ENCODE assay signal across 31 cellular contexts in genomic region chr15:55770261-55770660, GRCh38. TPM values are rescaled to one million over a fixed set of nuclear protein-coding genes. Genes with fewer than 3 reads are reported as not detected.
A peak's percentile ranks its signal among the peaks of the same experiment; 100 is the strongest.
DNase-seq lines count a peak whose midpoint lies in the region; ATAC-seq and TF ChIP-seq lines count a peak whose summit lies in the region.
"Had no signal": no experiment of that assay in that cellular context is flagged by ENCODE, and none has a peak within 500 bp of the region (broad histone marks: within the 10 kb centered on the region; RNA-seq: fewer than 3 reads in every experiment).

No MANE protein-coding gene starts in this region.

- no peaks in the 10 kb centered on the region for H3K4me1 Mint-ChIP-seq in stimulated activated memory B cell treated with anti-CD40 and anti-IgM and Interleukin-4, amounts not matched to agents 10 μg/mL and 1 μg/mL and 100 μg/mL, for 72 hours
- H3K4me1 Mint-ChIP-seq: activated naive CD4-positive, alpha-beta T cell treated with anti-CD3 and anti-CD28 coated beads, Interleukin-2, amount 50 U/mL, for 24 hours had no signal

- intact Hi-C loops in right lobe of liver (cut with DNase I), result no loop called here

- no peak overlapping the region for H3K27ac Mint-ChIP-seq in stimulated activated memory B cell treated with anti-CD40 and anti-IgM and Interleukin-4, amounts not matched to agents 10 μg/mL and 1 μg/mL and 100 μg/mL, for 72 hours
- H3K27ac Mint-ChIP-seq: activated naive CD4-positive, alpha-beta T cell treated with anti-CD3 and anti-CD28 coated beads, Interleukin-2, amount 50 U/mL, for 24 hours; H9; stimulated activated naive CD8-positive, alpha-beta T cell treated with anti-CD3 and anti-CD28 coated beads, Interleukin-15, amount 100 ng/mL, for 72 hours; T-cell had no signal

- H3K27ac ChIP-seq in ACC112 (ENCODE audit: low read depth, low read length) (no peak overlapping the region), right lobe of liver (no peak overlapping the region)
- H3K27ac ChIP-seq: BLaER1 treated with 17β-estradiol and CSF1 and Interleukin-3, amounts not matched to agents 10 nM and 100 nM; brain microvascular endothelial cell; dorsolateral prefrontal cortex; esophagus muscularis mucosa; parathyroid adenoma; Peyer's patch; thoracic aorta; WERI-Rb-1 had no signal

- H3K36me3 ChIP-seq in ACC112 (ENCODE audit: insufficient read depth, low read length) (no peaks in the 10 kb centered on the region), right lobe of liver (no peaks in the 10 kb centered on the region)
- H3K36me3 ChIP-seq: BLaER1 treated with 17β-estradiol and CSF1 and Interleukin-3, amounts not matched to agents 10 nM and 100 nM; brain microvascular endothelial cell; esophagus muscularis mucosa; Peyer's patch; thoracic aorta; WERI-Rb-1 had no signal

- H3K27me3 Mint-ChIP-seq in stimulated activated memory B cell treated with anti-CD40 and anti-IgM and Interleukin-4, amounts not matched to agents 10 μg/mL and 1 μg/mL and 100 μg/mL, for 72 hours, result peaks cover 23% of the 10 kb centered on the region
- H3K27me3 Mint-ChIP-seq: activated naive CD4-positive, alpha-beta T cell treated with anti-CD3 and anti-CD28 coated beads, Interleukin-2, amount 50 U/mL, for 24 hours had no signal

- no peaks in the 10 kb centered on the region for H3K36me3 Mint-ChIP-seq in stimulated activated memory B cell treated with anti-CD40 and anti-IgM and Interleukin-4, amounts not matched to agents 10 μg/mL and 1 μg/mL and 100 μg/mL, for 72 hours
- H3K36me3 Mint-ChIP-seq: activated naive CD4-positive, alpha-beta T cell treated with anti-CD3 and anti-CD28 coated beads, Interleukin-2, amount 50 U/mL, for 24 hours; T-cell had no signal

- no peaks in the 10 kb centered on the region for H3K9me3 Mint-ChIP-seq in stimulated activated memory B cell treated with anti-CD40 and anti-IgM and Interleukin-4, amounts not matched to agents 10 μg/mL and 1 μg/mL and 100 μg/mL, for 72 hours
- H3K9me3 Mint-ChIP-seq: activated naive CD4-positive, alpha-beta T cell treated with anti-CD3 and anti-CD28 coated beads, Interleukin-2, amount 50 U/mL, for 24 hours; H9; stimulated activated naive CD8-positive, alpha-beta T cell treated with anti-CD3 and anti-CD28 coated beads, Interleukin-15, amount 100 ng/mL, for 72 hours; T-cell had no signal

- ATAC-seq in right lobe of liver, result no peak
- ATAC-seq in stimulated activated memory B cell treated with anti-CD40 and anti-IgM and Interleukin-4, amounts not matched to agents 10 μg/mL and 1 μg/mL and 100 μg/mL, for 72 hours, result no peak
- ATAC-seq: HepG2; left lobe of liver; stimulated activated naive CD8-positive, alpha-beta T cell treated with anti-CD3 and anti-CD28 coated beads, Interleukin-15, amount 100 ng/mL, for 72 hours; T-cell had no signal

- TF ChIP-seq POLR2A in right lobe of liver (IDR thresholded peaks at IDR 0.05), result no peak

- DNase-seq in DMS 273 (lab: John Stamatoyannopoulos, UW; ENCODE audit: unreplicated experiment) (peak; percentile 54), RPMI7951 (ENCODE audit: low read depth) (peak; percentile 67), fibroblast of villous mesenchyme (ENCODE audit: low read depth) (peak; percentile 92), right lobe of liver (no peak)
- no peak for DNase-seq in stimulated activated CD4-positive, alpha-beta T cell treated with anti-CD3 and anti-CD28 coated beads, Interleukin-2, amount 100 ng/mL, for 24 hours
- DNase-seq: activated CD4-positive, alpha-beta T cell treated with anti-CD3 and anti-CD28 coated beads for 48 hours; activated T-cell treated with anti-CD3 and anti-CD28 coated beads for 4 hours; amygdala; brain microvascular endothelial cell; DMS53; dorsolateral prefrontal cortex; H9; Karpas-422; NCI-H1436 treated with DMSO at 0.1 percent for 48 hours; NCI-H2107; Peyer's patch; retina; stimulated activated CD8-positive, alpha-beta memory T cell treated with anti-CD3 and anti-CD28 coated beads, Interleukin-4, amount 100 ng/mL, for 48 hours; stimulated activated naive CD8-positive, alpha-beta T cell treated with anti-CD3 and anti-CD28 coated beads, Interleukin-15, amount 100 ng/mL, for 72 hours; T-cell had no signal

- 71% methylated on average over 4 of the region's 4 CpGs for WGBS in right lobe of liver (ENCODE audit: insufficient coverage, low coverage, low lambda C conversion rate, missing lambda C conversion rate)

- peak overlapping the region; percentile 22 for H2AFZ ChIP-seq in ACC112 (ENCODE audit: low read length, unreplicated experiment)
- H2AFZ ChIP-seq: parathyroid adenoma had no signal

- TF ChIP-seq CTCF in fibroblast of villous mesenchyme (IDR thresholded peaks at IDR 0.05; ENCODE audit: insufficient read depth, low read depth, low read length) (no peak), right lobe of liver (IDR thresholded peaks at IDR 0.05) (no peak)

- no peak overlapping the region for H3K4me3 Mint-ChIP-seq in stimulated activated memory B cell treated with anti-CD40 and anti-IgM and Interleukin-4, amounts not matched to agents 10 μg/mL and 1 μg/mL and 100 μg/mL, for 72 hours
- H3K4me3 Mint-ChIP-seq: activated naive CD4-positive, alpha-beta T cell treated with anti-CD3 and anti-CD28 coated beads, Interleukin-2, amount 50 U/mL, for 24 hours; H9; stimulated activated naive CD8-positive, alpha-beta T cell treated with anti-CD3 and anti-CD28 coated beads, Interleukin-15, amount 100 ng/mL, for 72 hours; T-cell had no signal

- no peaks in the 10 kb centered on the region for H3K79me2 ChIP-seq in ACC112 (ENCODE audit: control insufficient read depth, insufficient read depth, low read length, unreplicated experiment)
- H3K79me2 ChIP-seq: parathyroid adenoma had no signal

- H3K4me3 ChIP-seq in ACC112 (ENCODE audit: low read depth, low read length) (no peak overlapping the region), fibroblast of villous mesenchyme (ENCODE audit: low read depth, low read length) (no peak overlapping the region), right lobe of liver (no peak overlapping the region)
- H3K4me3 ChIP-seq: BLaER1 treated with 17β-estradiol and CSF1 and Interleukin-3, amounts not matched to agents 10 nM and 100 nM; dorsolateral prefrontal cortex; esophagus muscularis mucosa; Peyer's patch; smooth muscle cell; thoracic aorta had no signal

- H3K9me3 ChIP-seq in right lobe of liver, result no peaks in the 10 kb centered on the region
- H3K9me3 ChIP-seq: BLaER1 treated with 17β-estradiol and CSF1 and Interleukin-3, amounts not matched to agents 10 nM and 100 nM; esophagus muscularis mucosa; Peyer's patch; thoracic aorta had no signal

- H3K4me1 ChIP-seq in ACC112 (ENCODE audit: control insufficient read depth, insufficient read depth, low read length, unreplicated experiment), result no peaks in the 10 kb centered on the region
- H3K4me1 ChIP-seq in right lobe of liver, result no peaks in the 10 kb centered on the region
- H3K4me1 ChIP-seq: esophagus muscularis mucosa, Peyer's patch had no signal

- H3K27me3 ChIP-seq in ACC112 (ENCODE audit: insufficient read depth, low read length), result no peaks in the 10 kb centered on the region
- no peaks in the 10 kb centered on the region for H3K27me3 ChIP-seq in right lobe of liver
- H3K27me3 ChIP-seq: BLaER1 treated with 17β-estradiol and CSF1 and Interleukin-3, amounts not matched to agents 10 nM and 100 nM; brain microvascular endothelial cell; esophagus muscularis mucosa; Peyer's patch had no signal

RNA-seq across cellular contexts. Expression of gene PRTG, which starts 27.3 kb away (rescaled TPM):
- 3.8 and 13.3 TPM in 2 replicates for total RNA-seq in RPMI7951 (2014; rRNA removed; shearing (Covaris generic))
- total RNA-seq in fibroblast of villous mesenchyme (6.4 and 6.9 TPM in 2 replicates), right lobe of liver (under 1 TPM; 0.06 to 0.22 (median 0.12) TPM)

Comparison
In these comparisons a context has a peak if more than half of its experiments do, and no peak if none do; other contexts are left out.
1. DNase-seq: peak in DMS 273 (single experiment), RPMI7951 (single experiment) and fibroblast of villous mesenchyme (single experiment); none in stimulated activated CD4-positive, alpha-beta T cell treated with anti-CD3 and anti-CD28 coated beads, Interleukin-2, amount 100 ng/mL, for 24 hours (0 of 2) and right lobe of liver (0 of 3).